1 cellular context compared by ENCODE assay signal in the genomic region with DNA sequence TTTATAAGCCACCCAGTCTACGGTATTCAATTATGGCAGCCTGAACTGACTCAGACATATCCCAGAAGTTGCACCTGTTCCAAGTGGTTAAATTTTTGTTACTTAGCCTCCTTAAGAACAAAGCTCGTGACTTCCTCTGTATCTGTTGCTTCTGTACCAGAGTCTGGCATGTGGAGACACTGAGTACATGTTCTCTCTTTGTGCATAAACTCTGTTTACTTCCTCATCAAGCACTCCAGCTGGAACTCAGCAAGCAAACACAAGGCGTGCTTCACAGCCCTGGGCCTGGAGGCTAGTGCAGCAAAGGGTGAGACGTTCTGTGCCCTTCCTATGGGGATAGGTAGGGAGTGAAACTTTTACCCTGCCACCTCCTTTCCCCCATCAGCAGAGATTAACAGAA.
TF ChIP-seq lines count a peak whose summit lies in the region.

No MANE protein-coding gene starts in this region.

TF ChIP-seq in GM12878, 131 proteins besides CTCF, POLR2A, EP300 and RAD21 (continued from another document):
- TF ChIP-seq, protein P1, sequence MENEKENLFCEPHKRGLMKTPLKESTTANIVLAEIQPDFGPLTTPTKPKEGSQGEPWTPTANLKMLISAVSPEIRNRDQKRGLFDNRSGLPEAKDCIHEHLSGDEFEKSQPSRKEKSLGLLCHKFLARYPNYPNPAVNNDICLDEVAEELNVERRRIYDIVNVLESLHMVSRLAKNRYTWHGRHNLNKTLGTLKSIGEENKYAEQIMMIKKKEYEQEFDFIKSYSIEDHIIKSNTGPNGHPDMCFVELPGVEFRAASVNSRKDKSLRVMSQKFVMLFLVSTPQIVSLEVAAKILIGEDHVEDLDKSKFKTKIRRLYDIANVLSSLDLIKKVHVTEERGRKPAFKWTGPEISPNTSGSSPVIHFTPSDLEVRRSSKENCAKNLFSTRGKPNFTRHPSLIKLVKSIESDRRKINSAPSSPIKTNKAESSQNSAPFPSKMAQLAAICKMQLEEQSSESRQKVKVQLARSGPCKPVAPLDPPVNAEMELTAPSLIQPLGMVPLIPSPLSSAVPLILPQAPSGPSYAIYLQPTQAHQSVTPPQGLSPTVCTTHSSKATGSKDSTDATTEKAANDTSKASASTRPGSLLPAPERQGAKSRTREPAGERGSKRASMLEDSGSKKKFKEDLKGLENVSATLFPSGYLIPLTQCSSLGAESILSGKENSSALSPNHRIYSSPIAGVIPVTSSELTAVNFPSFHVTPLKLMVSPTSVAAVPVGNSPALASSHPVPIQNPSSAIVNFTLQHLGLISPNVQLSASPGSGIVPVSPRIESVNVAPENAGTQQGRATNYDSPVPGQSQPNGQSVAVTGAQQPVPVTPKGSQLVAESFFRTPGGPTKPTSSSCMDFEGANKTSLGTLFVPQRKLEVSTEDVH (IDR thresholded peaks at IDR 0.05; ENCODE audit: low read depth, partially characterized antibody), result no peak
- TF ChIP-seq EGR1 (IDR thresholded peaks at IDR 0.05; ENCODE audit: borderline replicate concordance in 1 of 2, low read depth in 2 of 2, low read length in 2 of 2), result no peak
- TF ChIP-seq, protein P2, sequence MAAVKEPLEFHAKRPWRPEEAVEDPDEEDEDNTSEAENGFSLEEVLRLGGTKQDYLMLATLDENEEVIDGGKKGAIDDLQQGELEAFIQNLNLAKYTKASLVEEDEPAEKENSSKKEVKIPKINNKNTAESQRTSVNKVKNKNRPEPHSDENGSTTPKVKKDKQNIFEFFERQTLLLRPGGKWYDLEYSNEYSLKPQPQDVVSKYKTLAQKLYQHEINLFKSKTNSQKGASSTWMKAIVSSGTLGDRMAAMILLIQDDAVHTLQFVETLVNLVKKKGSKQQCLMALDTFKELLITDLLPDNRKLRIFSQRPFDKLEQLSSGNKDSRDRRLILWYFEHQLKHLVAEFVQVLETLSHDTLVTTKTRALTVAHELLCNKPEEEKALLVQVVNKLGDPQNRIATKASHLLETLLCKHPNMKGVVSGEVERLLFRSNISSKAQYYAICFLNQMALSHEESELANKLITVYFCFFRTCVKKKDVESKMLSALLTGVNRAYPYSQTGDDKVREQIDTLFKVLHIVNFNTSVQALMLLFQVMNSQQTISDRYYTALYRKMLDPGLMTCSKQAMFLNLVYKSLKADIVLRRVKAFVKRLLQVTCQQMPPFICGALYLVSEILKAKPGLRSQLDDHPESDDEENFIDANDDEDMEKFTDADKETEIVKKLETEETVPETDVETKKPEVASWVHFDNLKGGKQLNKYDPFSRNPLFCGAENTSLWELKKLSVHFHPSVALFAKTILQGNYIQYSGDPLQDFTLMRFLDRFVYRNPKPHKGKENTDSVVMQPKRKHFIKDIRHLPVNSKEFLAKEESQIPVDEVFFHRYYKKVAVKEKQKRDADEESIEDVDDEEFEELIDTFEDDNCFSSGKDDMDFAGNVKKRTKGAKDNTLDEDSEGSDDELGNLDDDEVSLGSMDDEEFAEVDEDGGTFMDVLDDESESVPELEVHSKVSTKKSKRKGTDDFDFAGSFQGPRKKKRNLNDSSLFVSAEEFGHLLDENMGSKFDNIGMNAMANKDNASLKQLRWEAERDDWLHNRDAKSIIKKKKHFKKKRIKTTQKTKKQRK (IDR thresholded peaks at IDR 0.05; ENCODE audit: low read depth, low read length), result no peak
- no peak for TF ChIP-seq SUPT20H (IDR thresholded peaks at IDR 0.05; ENCODE audit: borderline replicate concordance, control insufficient read depth, low read depth, low read length)
- TF ChIP-seq RFX5 (IDR thresholded peaks at IDR 0.05; ENCODE audit: low read depth, low read length), result no peak
- no peak for TF ChIP-seq STAT3 (IDR thresholded peaks at IDR 0.05; ENCODE audit: low read depth, low read length)
- TF ChIP-seq BMI1 (IDR thresholded peaks at IDR 0.05; ENCODE audit: borderline replicate concordance), result no peak
- TF ChIP-seq TAF1 (IDR thresholded peaks at IDR 0.05; ENCODE audit: borderline replicate concordance, low read depth, low read length), result no peak
- TF ChIP-seq, protein P3, sequence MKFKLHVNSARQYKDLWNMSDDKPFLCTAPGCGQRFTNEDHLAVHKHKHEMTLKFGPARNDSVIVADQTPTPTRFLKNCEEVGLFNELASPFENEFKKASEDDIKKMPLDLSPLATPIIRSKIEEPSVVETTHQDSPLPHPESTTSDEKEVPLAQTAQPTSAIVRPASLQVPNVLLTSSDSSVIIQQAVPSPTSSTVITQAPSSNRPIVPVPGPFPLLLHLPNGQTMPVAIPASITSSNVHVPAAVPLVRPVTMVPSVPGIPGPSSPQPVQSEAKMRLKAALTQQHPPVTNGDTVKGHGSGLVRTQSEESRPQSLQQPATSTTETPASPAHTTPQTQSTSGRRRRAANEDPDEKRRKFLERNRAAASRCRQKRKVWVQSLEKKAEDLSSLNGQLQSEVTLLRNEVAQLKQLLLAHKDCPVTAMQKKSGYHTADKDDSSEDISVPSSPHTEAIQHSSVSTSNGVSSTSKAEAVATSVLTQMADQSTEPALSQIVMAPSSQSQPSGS (IDR thresholded peaks at IDR 0.05; ENCODE audit: low read length), result no peak
- TF ChIP-seq NFIC (IDR thresholded peaks at IDR 0.05; ENCODE audit: low read depth, low read length), result no peak
- TF ChIP-seq IKZF1 (conservative IDR thresholded peaks at IDR 0.05), result no peak
